11 cellular contexts compared by ENCODE assay signal in genomic region chrX:150696264-150696789, GRCh38. TPM values are rescaled to one million over a fixed set of nuclear protein-coding genes. Genes with fewer than 3 reads are reported as not detected.
DNase-seq lines count a peak whose midpoint lies in the region; ATAC-seq and TF ChIP-seq lines count a peak whose summit lies in the region.
"Had no signal": no experiment of that assay in that cellular context is flagged by ENCODE, and none has a peak within 500 bp of the region (broad histone marks: within the 10 kb centered on the region; RNA-seq: fewer than 3 reads in every experiment).

No MANE protein-coding gene starts in this region.

- ATAC-seq in natural killer cell, result no peak
- no peak for ATAC-seq in GM18502 (IDR thresholded peaks at IDR 0.05; ENCODE audit: poor library complexity, unreplicated experiment)
- ATAC-seq: left colon had no signal

- H3K9me3 Mint-ChIP-seq in CD8-positive, alpha-beta memory T cell, result no peaks in the 10 kb centered on the region
- H3K9me3 Mint-ChIP-seq in activated CD4-positive, alpha-beta memory T cell treated with anti-CD3 and anti-CD28 coated beads, Interleukin-2, amount 10 ng/mL, durations not matched to agents 7 days and 5 days, result no peaks in the 10 kb centered on the region
- H3K9me3 Mint-ChIP-seq in natural killer cell, result no peaks in the 10 kb centered on the region

- H3K27me3 ChIP-seq in CD8-positive, alpha-beta memory T cell (ENCODE audit: insufficient read depth, low read length, poor library complexity, severe bottlenecking), result no peaks in the 10 kb centered on the region
- peaks cover 0 to 70% (median 8%) of the 10 kb centered on the region in 45 donors for H3K27me3 ChIP-seq in dorsolateral prefrontal cortex
- H3K27me3 ChIP-seq: ovary, stomach had no signal

- POLR2A ChIA-PET in CD8-positive, alpha-beta memory T cell (lab: Charles Lee), result interaction anchor here (0.6 kb wide), 1 partner anchor 1176 kb away, joined by 3 read pairs; no protein-coding TSS in a partner anchor
- POLR2A ChIA-PET in activated CD4-positive, alpha-beta memory T cell treated with anti-CD3 and anti-CD28 coated beads, Interleukin-2, amount 10 ng/mL, durations not matched to agents 7 days and 5 days (lab: Charles Lee), result no interaction called here

- DNase-seq in CD8-positive, alpha-beta memory T cell, result no peak
- DNase-seq in activated CD4-positive, alpha-beta memory T cell treated with anti-CD3 and anti-CD28 coated beads, Interleukin-2, amount 10 ng/mL, durations not matched to agents 7 days and 5 days, result peak; percentile 20
- no peak for DNase-seq in natural killer cell
- DNase-seq in dorsolateral prefrontal cortex, result no peak
- no peak for DNase-seq in GM13977 (ENCODE audit: low spot score)
- DNase-seq: left colon, ovary, stomach had no signal

- CTCF ChIA-PET in CD8-positive, alpha-beta memory T cell (lab: Charles Lee), result interaction anchor here (1.4 to 2.0 kb wide), 3 partner anchors 10 to 19 kb away, joined by 4 to 9 read pairs (median 4); no protein-coding TSS in a partner anchor
- CTCF ChIA-PET in activated CD4-positive, alpha-beta memory T cell treated with anti-CD3 and anti-CD28 coated beads, Interleukin-2, amount 10 ng/mL, durations not matched to agents 7 days and 5 days (lab: Charles Lee), result interaction anchor here (0.6 to 1.9 kb wide), 2 partner anchors 9 to 13 kb away, joined by 3 to 9 read pairs; no protein-coding TSS in a partner anchor

- no peak for TF ChIP-seq CTCF in natural killer cell (IDR thresholded peaks at IDR 0.05)
- TF ChIP-seq CTCF in dorsolateral prefrontal cortex (IDR thresholded peaks at IDR 0.05 in 54 of 56, conservative IDR thresholded peaks at IDR 0.05 in 2 of 56; ENCODE audit: low read depth in 1 of 56, partially characterized antibody in 56 of 56), result no peak
- no peak for TF ChIP-seq CTCF in GM13977 (IDR thresholded peaks at IDR 0.05; ENCODE audit: extremely low read depth, insufficient read depth, missing control alignments)

- no peak overlapping the region for H3K4me3 ChIP-seq in CD8-positive, alpha-beta memory T cell (ENCODE audit: low read length)
- H3K4me3 ChIP-seq in dorsolateral prefrontal cortex, result no peak overlapping the region
- H3K4me3 ChIP-seq: HAP-1, ovary, stomach had no signal

- H3K4me1 Mint-ChIP-seq in CD8-positive, alpha-beta memory T cell, result peaks cover 49 to 77% (median 51%) of the 10 kb centered on the region in 3 donors
- peaks cover 52% of the 10 kb centered on the region for H3K4me1 Mint-ChIP-seq in activated CD4-positive, alpha-beta memory T cell treated with anti-CD3 and anti-CD28 coated beads, Interleukin-2, amount 10 ng/mL, durations not matched to agents 7 days and 5 days
- peaks cover 40 to 44% of the 10 kb centered on the region in 2 donors for H3K4me1 Mint-ChIP-seq in natural killer cell

- peak overlapping the region; percentile 65 to 100 (median 79) for H3K4me3 Mint-ChIP-seq in CD8-positive, alpha-beta memory T cell
- peak overlapping the region; percentile 88 for H3K4me3 Mint-ChIP-seq in activated CD4-positive, alpha-beta memory T cell treated with anti-CD3 and anti-CD28 coated beads, Interleukin-2, amount 10 ng/mL, durations not matched to agents 7 days and 5 days
- H3K4me3 Mint-ChIP-seq in natural killer cell, result no peak overlapping the region

- H3K36me3 ChIP-seq in CD8-positive, alpha-beta memory T cell (ENCODE audit: insufficient read depth, low read length), result no peaks in the 10 kb centered on the region
- peaks cover 21% of the 10 kb centered on the region for H3K36me3 ChIP-seq in KOPT-K1 (ENCODE audit: insufficient read depth, low read length)
- H3K36me3 ChIP-seq: HAP-1, ovary had no signal

- no peaks in the 10 kb centered on the region for H3K9me3 ChIP-seq in CD8-positive, alpha-beta memory T cell (ENCODE audit: low read length)
- H3K9me3 ChIP-seq in KOPT-K1 (ENCODE audit: insufficient read depth, low read length, poor library complexity, severe bottlenecking), result no peaks in the 10 kb centered on the region
- H3K9me3 ChIP-seq: HAP-1, ovary, stomach had no signal

- H3K27me3 Mint-ChIP-seq in CD8-positive, alpha-beta memory T cell, result peaks cover 0 to 4% of the 10 kb centered on the region in 2 donors
- H3K27me3 Mint-ChIP-seq in activated CD4-positive, alpha-beta memory T cell treated with anti-CD3 and anti-CD28 coated beads, Interleukin-2, amount 10 ng/mL, durations not matched to agents 7 days and 5 days, result no peaks in the 10 kb centered on the region
- no peaks in the 10 kb centered on the region for H3K27me3 Mint-ChIP-seq in natural killer cell (ENCODE audit: low read depth in 2 of 2)

- intact Hi-C loops in natural killer cell (cut with micrococcal nuclease) (loop anchor here (2.0 to 10.0 kb wide), 2 partner anchors 756 to 1192 kb away; partner anchors contain the start of gene IDS), dorsolateral prefrontal cortex (cut with DNase I) (loop anchor here (10.0 kb wide), 1 partner anchor 332 kb away; the partner anchor contains the start of gene MAMLD1 (in 2 of the 2))

- in situ Hi-C loops in GM13977 (cut with MboI; ENCODE audit: low pct_unique_long_range_greater_than_20kb, low sequenced_read_pairs, unreplicated experiment), result no loop called here

- peaks cover 0 to 28% (median 0%) of the 10 kb centered on the region in 3 donors for H3K36me3 Mint-ChIP-seq in CD8-positive, alpha-beta memory T cell
- peaks cover 31% of the 10 kb centered on the region for H3K36me3 Mint-ChIP-seq in activated CD4-positive, alpha-beta memory T cell treated with anti-CD3 and anti-CD28 coated beads, Interleukin-2, amount 10 ng/mL, durations not matched to agents 7 days and 5 days (ENCODE audit: low read depth)
- no peaks in the 10 kb centered on the region for H3K36me3 Mint-ChIP-seq in natural killer cell

- peak overlapping the region; percentile 55 to 100 (median 72) for H3K27ac Mint-ChIP-seq in CD8-positive, alpha-beta memory T cell
- H3K27ac Mint-ChIP-seq in activated CD4-positive, alpha-beta memory T cell treated with anti-CD3 and anti-CD28 coated beads, Interleukin-2, amount 10 ng/mL, durations not matched to agents 7 days and 5 days, result peak overlapping the region; percentile 100
- peak overlapping the region; percentile 81 to 91 for H3K27ac Mint-ChIP-seq in natural killer cell

- no peak overlapping the region for H3K27ac ChIP-seq in CD8-positive, alpha-beta memory T cell (ENCODE audit: low read depth, low read length)
- H3K27ac ChIP-seq in KOPT-K1 (ENCODE audit: low read depth, low read length, poor library complexity, severe bottlenecking) (peak overlapping the region; percentile 90), dorsolateral prefrontal cortex (no peak overlapping the region)
- H3K27ac ChIP-seq: ovary had no signal

- H3K4me1 ChIP-seq in CD8-positive, alpha-beta memory T cell (ENCODE audit: insufficient read depth, low read length), result peaks cover 47% of the 10 kb centered on the region
- H3K4me1 ChIP-seq: HAP-1 had no signal

RNA-seq across cellular contexts. Expression of gene MTMR1, which starts 3.1 kb away (rescaled TPM):
- total RNA-seq in CD8-positive, alpha-beta memory T cell, result 10 to 100 TPM; 38.2 to 39.7 TPM
- polyA plus RNA-seq in CD8-positive, alpha-beta memory T cell, result 30.9 TPM
- 10 to 100 TPM; 38.1 to 43.0 TPM for total RNA-seq in activated CD4-positive, alpha-beta memory T cell treated with anti-CD3 and anti-CD28 coated beads, Interleukin-2, amount 10 ng/mL, durations not matched to agents 7 days and 5 days
- total RNA-seq in natural killer cell, result 10 to 100 TPM; 43.0 to 45.1 (median 43.1) TPM
- 10 to 100 TPM; 24.8 to 58.5 (median 39.0) TPM for total RNA-seq in dorsolateral prefrontal cortex
